8 cellular contexts compared by ENCODE assay signal in genomic region chr12:57693659-57694458, GRCh38. TPM values are rescaled to one million over a fixed set of nuclear protein-coding genes. Genes with fewer than 3 reads are reported as not detected.
DNase-seq lines count a peak whose midpoint lies in the region; TF ChIP-seq lines count a peak whose summit lies in the region.

Gene OS9, plus strand, starts transcription at chr12:57694132. Its CDS starts 30 bp downstream, at chr12:57694162.

- intact Hi-C loops in activated naive CD4-positive, alpha-beta T cell treated with anti-CD3 and anti-CD28 coated beads for 36 hours (cut with micrococcal nuclease), result loop anchor here (1.0 to 5.0 kb wide), 12 partner anchors 47 to 1903 kb away; partner anchors contain the start of genes ATP23, B4GALNT1, CDK4 and DCTN2

- TF ChIP-seq CTCF in HFF-Myc (IDR thresholded peaks at IDR 0.05; ENCODE audit: low read depth, low read length, missing control alignments), result peak; percentile 68

- peaks cover 3% of the 10 kb centered on the region for H3K4me1 Mint-ChIP-seq in activated naive CD4-positive, alpha-beta T cell treated with anti-CD3 and anti-CD28 coated beads for 36 hours (ENCODE audit: low read depth)

- in situ Hi-C loops in SK-MEL-5 (cut with HindIII; ENCODE audit: low pct_unique_long_range_greater_than_20kb, low sequenced_read_pairs), result no loop called here

- CTCF ChIA-PET in activated naive CD4-positive, alpha-beta T cell treated with anti-CD3 and anti-CD28 coated beads for 36 hours (lab: Charles Lee), result interaction anchor here (0.9 to 3.0 kb wide), 12 partner anchors 19 to 170 kb away, joined by 3 to 22 read pairs (median 5); partner anchors contain the start of gene TSPAN31

- no peaks in the 10 kb centered on the region for H3K27me3 Mint-ChIP-seq in activated naive CD4-positive, alpha-beta T cell treated with anti-CD3 and anti-CD28 coated beads for 36 hours (ENCODE audit: low read depth)

- H3K27ac ChIP-seq in temporal lobe (ENCODE audit: low read depth, low read length), result peak within 1 kb of the TSS; percentile 66

- no peak within 1 kb of the TSS for H3K27ac Mint-ChIP-seq in activated naive CD4-positive, alpha-beta T cell treated with anti-CD3 and anti-CD28 coated beads for 36 hours

- peaks cover 18% of the 10 kb centered on the region for H3K36me3 Mint-ChIP-seq in activated naive CD4-positive, alpha-beta T cell treated with anti-CD3 and anti-CD28 coated beads for 36 hours (ENCODE audit: low read depth)

- H3K9me3 Mint-ChIP-seq in activated naive CD4-positive, alpha-beta T cell treated with anti-CD3 and anti-CD28 coated beads for 36 hours, result no peaks in the 10 kb centered on the region

- H3K4me3 ChIP-seq in GM08714 (ENCODE audit: low read length), result peak within 1 kb of the TSS; percentile 89
- peak within 1 kb of the TSS; percentile 58 for H3K4me3 ChIP-seq in HFF-Myc (replicated peaks; ENCODE audit: low read depth, low read length)

- DNase-seq in HFF-Myc (ENCODE audit: extremely low read depth, low read depth) (peak; percentile 100), MV-4-11 (lab: John Stamatoyannopoulos, UW) (peak; percentile 100), SK-MEL-5 (ENCODE audit: low read depth, low spot score) (peak; percentile 100), globus pallidus (ENCODE audit: low spot score) (peak; percentile 100), nucleus accumbens (lab: John Stamatoyannopoulos, UW) (peak; percentile 66 to 99 (median 97))
- peak; percentile 99 for DNase-seq in activated naive CD4-positive, alpha-beta T cell treated with anti-CD3 and anti-CD28 coated beads for 36 hours

- H3K4me3 Mint-ChIP-seq in activated naive CD4-positive, alpha-beta T cell treated with anti-CD3 and anti-CD28 coated beads for 36 hours, result no peak within 1 kb of the TSS

RNA-seq across cellular contexts. Expression of gene OS9, which starts in this region (rescaled TPM):
- total RNA-seq in SK-MEL-5 (2014; rRNA removed; shearing (Covaris generic)), result 239 and 244 TPM in 2 replicates
- 268 and 283 TPM in 2 replicates for polyA plus RNA-seq in SK-MEL-5 (2015; cell fraction: cytosol; rRNA removed)
- polyA plus RNA-seq in SK-MEL-5 (2015; cell fraction: nucleus; rRNA removed), result 301 and 353 TPM in 2 replicates
- total RNA-seq in activated naive CD4-positive, alpha-beta T cell treated with anti-CD3 and anti-CD28 coated beads for 36 hours, result 10 to 100 TPM; 60.7 to 60.9 TPM
- 96.1 TPM for total RNA-seq in temporal lobe

Comparison
In these comparisons a context has a peak if more than half of its experiments do, and no peak if none do; other contexts are left out.
1. Peak in every context shown above with its lines: DNase-seq, H3K4me3 ChIP-seq and H3K27ac ChIP-seq.